ENCODE assay signal across 19 cellular contexts in genomic region chr18:78911751-78912283, GRCh38.
DNase-seq lines count a peak whose midpoint lies in the region; ATAC-seq, FAIRE-seq and TF ChIP-seq lines count a peak whose summit lies in the region.
"Had no signal": no experiment of that assay in that cellular context is flagged by ENCODE, and none has a peak within 500 bp of the region (broad histone marks: within the 10 kb centered on the region; RNA-seq: fewer than 3 reads in every experiment).

No MANE protein-coding gene starts in this region.

- H3K36me3 ChIP-seq in right atrium auricular region = no peaks in the 10 kb centered on the region
- no peaks in the 10 kb centered on the region for H3K36me3 ChIP-seq in H1 (ENCODE audit: control insufficient read depth in 2 of 4, insufficient read depth in 4 of 4, low read length in 3 of 4)
- H3K36me3 ChIP-seq: BLaER1 treated with 17β-estradiol and CSF1 and Interleukin-3, amounts not matched to agents 10 nM and 100 nM had no signal

- TF ChIP-seq CTCF in right atrium auricular region (IDR thresholded peaks at IDR 0.05) = no peak
- TF ChIP-seq CTCF in H1 (IDR thresholded peaks at IDR 0.05; ENCODE audit: control extremely low read depth in 1 of 3, insufficient read depth in 1 of 3, low read depth in 1 of 3, low read length in 3 of 3) = no peak
- no peak for TF ChIP-seq CTCF in osteocyte (IDR thresholded peaks at IDR 0.05)
- no peak for TF ChIP-seq CTCF in endothelial cell (IDR thresholded peaks at IDR 0.05; ENCODE audit: unreplicated experiment)

- H3K4me3 ChIP-seq in right atrium auricular region = no peak overlapping the region
- no peak overlapping the region for H3K4me3 ChIP-seq in H1 (ENCODE audit: extremely low read depth in 1 of 4, insufficient read depth in 2 of 4, low read depth in 3 of 4, low read length in 4 of 4)
- H3K4me3 ChIP-seq: BLaER1 treated with 17β-estradiol and CSF1 and Interleukin-3, amounts not matched to agents 10 nM and 100 nM; GM23248 had no signal

- H3K27me3 Mint-ChIP-seq in osteocyte (ENCODE audit: unreplicated experiment) = no peaks in the 10 kb centered on the region
- H3K27me3 Mint-ChIP-seq in endothelial cell (ENCODE audit: unreplicated experiment) = peaks cover 7% of the 10 kb centered on the region
- H3K27me3 Mint-ChIP-seq: B cell had no signal

- POLR2A ChIA-PET in H1 (lab: Charles Lee; ENCODE audit: partially characterized antibody) = interaction anchor here (0.7 kb wide), 1 partner anchor 66 kb away, joined by 3 read pairs; no protein-coding TSS in a partner anchor

- H3K9ac ChIP-seq in H1 (replicated peaks in 1 of 4; ENCODE audit: extremely low read depth in 1 of 4, low read depth in 3 of 4, low read length in 3 of 4) = no peak overlapping the region
- H3K9ac ChIP-seq: BLaER1 treated with 17β-estradiol and CSF1 and Interleukin-3, amounts not matched to agents 10 nM and 100 nM; GM23248 had no signal

- H3K79me2 ChIP-seq in H1 (ENCODE audit: control insufficient read depth in 1 of 2, insufficient read depth in 2 of 2, low read length in 2 of 2) = no peaks in the 10 kb centered on the region

- FAIRE-seq in H1 (lab: Jason Lieb, UNC) = no peak
- FAIRE-seq: GM12891, H54, HTR-8/SVneo had no signal

- H3K4me1 Mint-ChIP-seq in osteocyte (ENCODE audit: unreplicated experiment) (no peaks in the 10 kb centered on the region), endothelial cell (ENCODE audit: unreplicated experiment) (no peaks in the 10 kb centered on the region)
- H3K4me1 Mint-ChIP-seq: B cell had no signal

- H3K23me2 ChIP-seq in H1 (ENCODE audit: low read depth, low read length) = no peaks in the 10 kb centered on the region

- no peak overlapping the region for H2BK12ac ChIP-seq in H1 (ENCODE audit: low read depth, low read length)

- CTCF ChIA-PET in H1 (lab: Charles Lee; ENCODE audit: partially characterized antibody) = interaction anchor here (1.0 to 2.4 kb wide), 3 partner anchors 33 to 143 kb away, joined by 3 to 11 read pairs (median 7); no protein-coding TSS in a partner anchor

- H3K4me1 ChIP-seq in right atrium auricular region (no peaks in the 10 kb centered on the region), H1 (replicated peaks in 1 of 4; ENCODE audit: control insufficient read depth in 3 of 4, insufficient read depth in 4 of 4, low read length in 3 of 4) (no peaks in the 10 kb centered on the region)

- H2BK5ac ChIP-seq in H1 (ENCODE audit: low read depth, low read length) = no peak overlapping the region

- no peak overlapping the region for H2AK5ac ChIP-seq in H1 (ENCODE audit: low read depth, low read length)

- no peak overlapping the region for H3K56ac ChIP-seq in H1 (replicated peaks; ENCODE audit: insufficient read length, low read depth, low read length)

- no peak for TF ChIP-seq POLR2A in H1 (IDR thresholded peaks at IDR 0.05; ENCODE audit: control extremely low read depth in 1 of 2, low read depth in 2 of 2, low read length in 2 of 2)

- no peak overlapping the region for H3K4me2 ChIP-seq in H1 (ENCODE audit: insufficient read depth in 1 of 2, low read depth in 2 of 2, low read length in 2 of 2)

- H3K9me3 ChIP-seq in right atrium auricular region (no peaks in the 10 kb centered on the region), H1 (ENCODE audit: insufficient read depth in 2 of 2, low read depth in 1 of 2, low read length in 1 of 2) (no peaks in the 10 kb centered on the region)
- H3K9me3 ChIP-seq: BLaER1 treated with 17β-estradiol and CSF1 and Interleukin-3, amounts not matched to agents 10 nM and 100 nM had no signal

- H3K27ac ChIP-seq in right atrium auricular region (no peak overlapping the region), H1 (ENCODE audit: low read depth, low read length) (no peak overlapping the region)
- H3K27ac ChIP-seq: BLaER1 treated with 17β-estradiol and CSF1 and Interleukin-3, amounts not matched to agents 10 nM and 100 nM; GM23248 had no signal

- H4K8ac ChIP-seq in H1 (ENCODE audit: extremely low read depth, insufficient read depth, low read length) = peak overlapping the region; percentile 68

- no peak overlapping the region for H2BK120ac ChIP-seq in H1 (replicated peaks; ENCODE audit: low read depth, low read length)

- no peaks in the 10 kb centered on the region for H3K79me1 ChIP-seq in H1 (ENCODE audit: low read depth, low read length)

- DNase-seq in right atrium auricular region (ENCODE audit: low spot score) = peak; percentile 40
- DNase-seq in left cardiac atrium = no peak
- DNase-seq in H1 (ENCODE audit: low read depth in 1 of 2, low spot score in 2 of 2) = peak in 1 of 2 experiments; percentile 8
- DNase-seq in osteocyte (ENCODE audit: extremely low spot score, unreplicated experiment) = peak; percentile 68
- DNase-seq in endothelial cell (ENCODE audit: low spot score) = no peak
- no peak for DNase-seq in GM19238 (ENCODE audit: insufficient read length, low spot score)
- no peak for DNase-seq in activated T-cell treated with anti-CD3 and anti-CD28 coated beads for 4 hours
- DNase-seq: DMS 273 treated with DMSO at 0.1 percent for 48 hours, DMS53, DND-41, EL, GM23248, IMR-90 had no signal

- H3K36me3 Mint-ChIP-seq in osteocyte (ENCODE audit: unreplicated experiment) = no peaks in the 10 kb centered on the region
- peaks cover 11% of the 10 kb centered on the region for H3K36me3 Mint-ChIP-seq in endothelial cell (ENCODE audit: low read depth, unreplicated experiment)
- H3K36me3 Mint-ChIP-seq: CD8-positive, alpha-beta T cell had no signal

- no peaks in the 10 kb centered on the region for H3K27me3 ChIP-seq in right atrium auricular region
- no peaks in the 10 kb centered on the region for H3K27me3 ChIP-seq in H1 (replicated peaks in 1 of 4; ENCODE audit: control insufficient read depth in 3 of 4, extremely low read depth in 1 of 4, insufficient read depth in 3 of 4, low read length in 3 of 4)
- H3K27me3 ChIP-seq: BLaER1 treated with 17β-estradiol and CSF1 and Interleukin-3, amounts not matched to agents 10 nM and 100 nM had no signal

- no peak overlapping the region for H2BK15ac ChIP-seq in H1 (ENCODE audit: low read length)

- WGBS in H1 (ENCODE audit: extremely low coverage in 1 of 2, insufficient coverage in 1 of 2, insufficient read length in 1 of 2, insufficient replicate concordance in 2 of 2, low coverage in 1 of 2, low lambda C conversion rate in 2 of 2, missing lambda C conversion rate in 1 of 2), 2 experiments = 80% methylated on average over 1 of the region's 1 CpG; no CpG with 5 or more reads in 1 of the 2 experiments

- TF ChIP-seq EP300 in H1 (IDR thresholded peaks at IDR 0.05; ENCODE audit: borderline replicate concordance in 1 of 2, low read depth in 2 of 2, low read length in 2 of 2) = no peak

- H4K20me1 ChIP-seq in H1 (replicated peaks in 1 of 2; ENCODE audit: control insufficient read depth in 1 of 2, insufficient read depth in 2 of 2, low read length in 2 of 2) = no peaks in the 10 kb centered on the region
- H4K20me1 ChIP-seq: BLaER1 treated with 17β-estradiol and CSF1 and Interleukin-3, amounts not matched to agents 10 nM and 100 nM had no signal

- H3K9me3 Mint-ChIP-seq in osteocyte (ENCODE audit: unreplicated experiment) (peaks cover 21% of the 10 kb centered on the region), endothelial cell (ENCODE audit: unreplicated experiment) (peaks cover 15% of the 10 kb centered on the region)
- H3K9me3 Mint-ChIP-seq: CD8-positive, alpha-beta T cell had no signal

- H2BK20ac ChIP-seq in H1 (ENCODE audit: low read length) = no peak overlapping the region

- no peak overlapping the region for H3K4ac ChIP-seq in H1 (replicated peaks; ENCODE audit: insufficient read length, low read depth, low read length)

- H3K4me3 Mint-ChIP-seq in osteocyte (ENCODE audit: unreplicated experiment) (no peak overlapping the region), endothelial cell (ENCODE audit: unreplicated experiment) (no peak overlapping the region)
- H3K4me3 Mint-ChIP-seq: B cell; CD8-positive, alpha-beta T cell had no signal

- H3K27ac Mint-ChIP-seq in osteocyte (ENCODE audit: unreplicated experiment) (no peak overlapping the region), endothelial cell (ENCODE audit: unreplicated experiment) (no peak overlapping the region)
- H3K27ac Mint-ChIP-seq: B cell; CD8-positive, alpha-beta T cell had no signal

- TF ChIP-seq RAD21 in H1 (IDR thresholded peaks at IDR 0.05 in 1 of 2, conservative IDR thresholded peaks at IDR 0.05 in 1 of 2; ENCODE audit: low read depth in 2 of 2, low read length in 2 of 2) = no peak

- H3K14ac ChIP-seq in H1 (ENCODE audit: insufficient read length) = no peak overlapping the region

- no peak overlapping the region for H3K23ac ChIP-seq in H1 (ENCODE audit: insufficient read length)

- no peak overlapping the region for H4K5ac ChIP-seq in H1 (ENCODE audit: insufficient read length, low read depth, low read length)

- intact Hi-C loops in left cardiac atrium (cut with DNase I) = no loop called here

- no peak overlapping the region for H3K18ac ChIP-seq in H1 (ENCODE audit: extremely low read depth, low read length)

- no peak overlapping the region for H2AFZ ChIP-seq in H1 (ENCODE audit: low read length)
- H2AFZ ChIP-seq: GM23248 had no signal

- H4K91ac ChIP-seq in H1 (replicated peaks; ENCODE audit: insufficient read length, low read length) = no peak overlapping the region

- no peak for ATAC-seq in left cardiac atrium
- ATAC-seq: CD8-positive, alpha-beta T cell had no signal

TF ChIP-seq in H1, 55 proteins besides CTCF, POLR2A, EP300 and RAD21:
- TF ChIP-seq EGR1 (IDR thresholded peaks at IDR 0.05; ENCODE audit: borderline replicate concordance, low read depth, low read length) (no peak), CEBPB (IDR thresholded peaks at IDR 0.05; ENCODE audit: low read depth, low read length) (no peak), ASH2L (IDR thresholded peaks at IDR 0.05; ENCODE audit: low read length) (no peak), SIX5 (IDR thresholded peaks at IDR 0.05; ENCODE audit: low read depth, low read length) (no peak)

Comparison
In these comparisons a context has a peak if more than half of its experiments do, and no peak if none do; other contexts are left out.
1. DNase-seq: peak in right atrium auricular region (single experiment) and osteocyte (single experiment); none in left cardiac atrium (single experiment), endothelial cell (single experiment), GM19238 (single experiment) and activated T-cell treated with anti-CD3 and anti-CD28 coated beads for 4 hours (single experiment).